Comparison of ENCODE assay signal across 8 cellular contexts in genomic region chr2:237966250-237966564, GRCh38. TPM values are rescaled to one million over a fixed set of nuclear protein-coding genes. Genes with fewer than 3 reads are reported as not detected.
DNase-seq lines count a peak whose midpoint lies in the region; ATAC-seq and TF ChIP-seq lines count a peak whose summit lies in the region.

No MANE protein-coding gene starts in this region.

- peaks cover 35% of the 10 kb centered on the region for H3K4me1 ChIP-seq in CD4-positive, CD25-positive, alpha-beta regulatory T cell (ENCODE audit: control insufficient read depth, insufficient read depth, low read length, poor library complexity, severe bottlenecking)
- peaks cover 14% of the 10 kb centered on the region for H3K4me1 ChIP-seq in mammary epithelial cell (ENCODE audit: insufficient read depth, low read length)
- peaks cover 12 to 24% of the 10 kb centered on the region in 2 donors for H3K4me1 ChIP-seq in mucosa of rectum (ENCODE audit: control insufficient read depth in 2 of 2, insufficient read depth in 2 of 2, low read length in 2 of 2)

- H3K4me3 ChIP-seq in CD4-positive, CD25-positive, alpha-beta regulatory T cell (ENCODE audit: low read depth, low read length) = peak overlapping the region; percentile 70
- H3K4me3 ChIP-seq in mammary epithelial cell (replicated peaks in 1 of 3; ENCODE audit: insufficient read depth in 1 of 3, low read depth in 2 of 3, low read length in 3 of 3) = peak overlapping the region; percentile 40 to 64 (median 58)
- peak overlapping the region; percentile 85 to 87 for H3K4me3 ChIP-seq in mucosa of rectum (ENCODE audit: low read length in 2 of 2)

- no peaks in the 10 kb centered on the region for H3K27me3 ChIP-seq in CD4-positive, CD25-positive, alpha-beta regulatory T cell (ENCODE audit: control insufficient read depth, insufficient read depth, low read length)
- no peaks in the 10 kb centered on the region for H3K27me3 ChIP-seq in mammary epithelial cell (ENCODE audit: insufficient read depth, low read length)
- H3K27me3 ChIP-seq in mucosa of rectum (ENCODE audit: control insufficient read depth in 2 of 2, insufficient read depth in 2 of 2, low read length in 2 of 2) = no peaks in the 10 kb centered on the region

- no peak for ATAC-seq in CD4-positive, CD25-positive, alpha-beta regulatory T cell (ENCODE audit: low read depth in 2 of 2)
- ATAC-seq in HG03045 (IDR thresholded peaks at IDR 0.05; ENCODE audit: unreplicated experiment) (peak; percentile 35), GM18520 (IDR thresholded peaks at IDR 0.05; ENCODE audit: unreplicated experiment) (no peak), HG03342 (IDR thresholded peaks at IDR 0.05; ENCODE audit: unreplicated experiment) (no peak)

- peak overlapping the region; percentile 91 for H2AFZ ChIP-seq in mammary epithelial cell (ENCODE audit: low read depth, low read length)

- H3K27ac ChIP-seq in CD4-positive, CD25-positive, alpha-beta regulatory T cell (ENCODE audit: insufficient read depth, low read length, poor library complexity, severe bottlenecking) = peak overlapping the region; percentile 41
- H3K27ac ChIP-seq in mammary epithelial cell (ENCODE audit: insufficient read depth, low read depth, low read length) (no peak overlapping the region), mucosa of rectum (ENCODE audit: low read depth in 2 of 2, low read length in 2 of 2) (peak overlapping the region in 1 of 2 donors; percentile 67)

- H3K79me2 ChIP-seq in mammary epithelial cell (ENCODE audit: insufficient read depth, low read length) = peaks cover 43% of the 10 kb centered on the region

- WGBS in mammary epithelial cell (ENCODE audit: low coverage, missing lambda C conversion rate) = 7% methylated on average over 10 of the region's 15 CpGs

- intact Hi-C loops in mammary epithelial cell (cut with micrococcal nuclease) = loop anchor here (5.0 kb wide), 2 partner anchors 66 to 201 kb away; no protein-coding TSS in a partner anchor

- TF ChIP-seq CTCF in mammary epithelial cell (conservative IDR thresholded peaks at IDR 0.05 in 1 of 2, IDR thresholded peaks at IDR 0.05 in 1 of 2; ENCODE audit: extremely low read depth in 1 of 2, insufficient read depth in 1 of 2, low read depth in 1 of 2, low read length in 2 of 2) = no peak

- peak overlapping the region; percentile 96 for H3K4me2 ChIP-seq in mammary epithelial cell (ENCODE audit: insufficient read depth, low read depth, low read length)

- CTCF ChIA-PET in mammary epithelial cell (lab: Charles Lee; ENCODE audit: low non-redundant PET) = no interaction called here

- peaks cover 6% of the 10 kb centered on the region for H3K36me3 Mint-ChIP-seq in CD4-positive, CD25-positive, alpha-beta regulatory T cell

- in situ Hi-C loops in mammary epithelial cell (cut with MboI; ENCODE audit: low sequenced_read_pairs in 2 of 2) = no loop called here

- dilution Hi-C loops in mammary epithelial cell (cut with HindIII; ENCODE audit: low sequenced_read_pairs) = no loop called here

- peaks cover 11% of the 10 kb centered on the region for H3K27me3 Mint-ChIP-seq in CD4-positive, CD25-positive, alpha-beta regulatory T cell

- peak overlapping the region; percentile 57 to 84 (median 72) for H3K27ac Mint-ChIP-seq in CD4-positive, CD25-positive, alpha-beta regulatory T cell

- no TSS peak for BruUV-seq in mammary epithelial cell (replicated peaks; lab: Mats Ljungman, UMichigan)

- H3K9me3 ChIP-seq in CD4-positive, CD25-positive, alpha-beta regulatory T cell (ENCODE audit: control insufficient read depth in 2 of 2, low read length in 2 of 2) = peaks cover 11 to 18% of the 10 kb centered on the region in 2 experiments
- H3K9me3 ChIP-seq in mammary epithelial cell (replicated peaks; ENCODE audit: insufficient read depth, low read length) (peaks cover 21% of the 10 kb centered on the region), mucosa of rectum (ENCODE audit: control insufficient read depth in 2 of 2, low read length in 2 of 2) (peaks cover 0 to 10% of the 10 kb centered on the region in 2 donors)

- DNase-seq in CD4-positive, CD25-positive, alpha-beta regulatory T cell = no peak
- DNase-seq in mammary epithelial cell = no peak
- no peak for DNase-seq in foreskin melanocyte
- DNase-seq in NCI-H146 treated with DMSO at 0.1 percent for 48 hours (lab: John Stamatoyannopoulos, UW; ENCODE audit: unreplicated experiment) = no peak

- H3K9ac ChIP-seq in mammary epithelial cell (ENCODE audit: insufficient read depth, low read length) (no peak overlapping the region), mucosa of rectum (ENCODE audit: low read depth in 1 of 2, low read length in 2 of 2) (peak overlapping the region; percentile 63 to 69)

- no peaks in the 10 kb centered on the region for H3K36me3 ChIP-seq in CD4-positive, CD25-positive, alpha-beta regulatory T cell (ENCODE audit: control insufficient read depth, insufficient read depth, low read length)
- H3K36me3 ChIP-seq in mammary epithelial cell (ENCODE audit: insufficient read depth, low read length) (no peaks in the 10 kb centered on the region), mucosa of rectum (ENCODE audit: control insufficient read depth in 2 of 2, insufficient read depth in 2 of 2, low read length in 2 of 2) (peaks cover 0 to 3% of the 10 kb centered on the region in 2 donors)

- H3K4me3 Mint-ChIP-seq in CD4-positive, CD25-positive, alpha-beta regulatory T cell = peak overlapping the region; percentile 88 to 96 (median 92)

- peaks cover 0 to 17% (median 3%) of the 10 kb centered on the region in 7 donors for H3K9me3 Mint-ChIP-seq in CD4-positive, CD25-positive, alpha-beta regulatory T cell

- peaks cover 15 to 45% (median 33%) of the 10 kb centered on the region in 4 donors for H3K4me1 Mint-ChIP-seq in CD4-positive, CD25-positive, alpha-beta regulatory T cell

- H4K20me1 ChIP-seq in mammary epithelial cell (ENCODE audit: insufficient read depth, low read length) = no peaks in the 10 kb centered on the region

RNA-seq across cellular contexts. Expression of gene UBE2F, which starts 0.6 kb away (rescaled TPM):
- total RNA-seq in CD4-positive, CD25-positive, alpha-beta regulatory T cell = 44.3 TPM
- 100 to 1,000 TPM in 3 of 4 donors, 10 to 100 TPM in 1; 75.2 to 137 (median 120) TPM for polyA plus RNA-seq in CD4-positive, CD25-positive, alpha-beta regulatory T cell
- total RNA-seq in mammary epithelial cell = 10 to 100 TPM; 41.5 to 69.3 TPM
- 84.4 TPM for polyA plus RNA-seq in mammary epithelial cell
- polyA minus RNA-seq in mammary epithelial cell = 30.8 TPM
